ENCODE assay signal across 8 cellular contexts in genomic region chr12:47773858-47774580, GRCh38. TPM values are rescaled to one million over a fixed set of nuclear protein-coding genes. Genes with fewer than 3 reads are reported as not detected.
DNase-seq lines count a peak whose midpoint lies in the region; ATAC-seq, FAIRE-seq and TF ChIP-seq lines count a peak whose summit lies in the region.

No MANE protein-coding gene starts in this region.

- H3K9ac ChIP-seq in GM12878 (ENCODE audit: control insufficient read depth, insufficient read depth, low read length), result 0 out of 2 replicates have a peak overlapping the region, but pooled peaks have one; percentile 52

- BruUV-seq in GM12878 (replicated peaks; lab: Mats Ljungman, UMichigan), result no TSS peak

- peaks cover 40% of the 10 kb centered on the region for H3K4me1 Mint-ChIP-seq in activated T-cell treated with anti-CD3 and anti-CD28 coated beads, Interleukin-2, amount 50 U/mL, for 24 hours (ENCODE audit: low read depth)

- H3K4me1 ChIP-seq in GM12878 (ENCODE audit: control insufficient read depth, insufficient read depth, low read length) (peaks cover 17% of the 10 kb centered on the region; the same call in 1 of the 2 replicates), tibial artery (peaks cover 0 to 72% (median 59%) of the 10 kb centered on the region in 4 donors)

- peak overlapping the region; percentile 85 for H2AFZ ChIP-seq in GM12878 (ENCODE audit: control insufficient read depth, low read depth, low read length)

- H3K9me3 Mint-ChIP-seq in activated T-cell treated with anti-CD3 and anti-CD28 coated beads, Interleukin-2, amount 50 U/mL, for 24 hours, result no peaks in the 10 kb centered on the region

- no peak overlapping the region for H3K27ac ChIP-seq in GM12878 (ENCODE audit: control insufficient read depth, insufficient read depth)
- peak overlapping the region; percentile 80 to 87 for H3K27ac ChIP-seq in tibial artery

- no peak for FAIRE-seq in GM12878 (lab: Jason Lieb, UNC)

- no peak for DNase-seq in activated T-cell treated with anti-CD3 and anti-CD28 coated beads, Interleukin-2, amount 50 U/mL, for 24 hours
- DNase-seq in activated T-cell treated with anti-CD3 and anti-CD28 coated beads, Interleukin-2, amount 50 U/mL, for 48 hours, result no peak
- DNase-seq in GM12878 (ENCODE audit: low read depth, low spot score), result no peak
- no peak for DNase-seq in lower leg skin (ENCODE audit: low spot score in 2 of 2)
- DNase-seq in tibial artery, result no peak
- no peak for DNase-seq in GDM1 (lab: John Stamatoyannopoulos, UW)
- DNase-seq in stimulated activated CD4-positive, alpha-beta T cell treated with anti-CD3 and anti-CD28 coated beads, Interleukin-12 subunit alpha, Interleukin-12 subunit beta, amount 100 ng/mL, for 4 hours, result no peak
- DNase-seq in effector CD8-positive, alpha-beta T cell (lab: John Stamatoyannopoulos, UW), result no peak

- H3K27me3 ChIP-seq in GM12878 (replicated peaks in 1 of 2; ENCODE audit: control insufficient read depth in 2 of 2, insufficient read depth in 2 of 2, low read length in 1 of 2), result no peaks in the 10 kb centered on the region
- H3K27me3 ChIP-seq in tibial artery, result no peaks in the 10 kb centered on the region

- WGBS in GM12878 (ENCODE audit: insufficient coverage, insufficient replicate concordance, low lambda C conversion rate, missing lambda C conversion rate), result 68% methylated on average over 13 of the region's 14 CpGs
- 51 to 53% methylated on average over 13 to 14 of the region's 14 CpGs for WGBS in lower leg skin, 2 donors

- ATAC-seq in GM12878, result no peak; the same call in 2 of the 3 replicates

- H3K79me2 ChIP-seq in GM12878 (ENCODE audit: control insufficient read depth, insufficient read depth, low read length), result no peaks in the 10 kb centered on the region

- H3K36me3 Mint-ChIP-seq in activated T-cell treated with anti-CD3 and anti-CD28 coated beads, Interleukin-2, amount 50 U/mL, for 24 hours (ENCODE audit: low read depth), result peaks cover 2% of the 10 kb centered on the region

- H3K36me3 ChIP-seq in GM12878 (ENCODE audit: control insufficient read depth in 2 of 2, insufficient read depth in 2 of 2, low read length in 1 of 2), result no peaks in the 10 kb centered on the region
- H3K36me3 ChIP-seq in tibial artery, result no peaks in the 10 kb centered on the region

- POLR2A ChIA-PET in GM12878 (lab: Charles Lee), result interaction anchor here (0.9 kb wide), 1 partner anchor 33 kb away, joined by 3 read pairs; no protein-coding TSS in a partner anchor

- no peaks in the 10 kb centered on the region for H4K20me1 ChIP-seq in GM12878 (ENCODE audit: control insufficient read depth, insufficient read depth)

- H3K9me3 ChIP-seq in GM12878 (replicated peaks; ENCODE audit: control insufficient read depth, insufficient read depth, low read length) (no peaks in the 10 kb centered on the region), tibial artery (no peaks in the 10 kb centered on the region)

- TF ChIP-seq POLR2A in GM12878 (IDR thresholded peaks at IDR 0.05; ENCODE audit: low read depth, low read length) (no peak), lower leg skin (IDR thresholded peaks at IDR 0.05) (no peak)

- CTCF ChIA-PET in GM12878 (lab: Yijun Ruan, JAX), result interaction anchor here (0.6 to 19.3 kb wide), 8 partner anchors 9 to 63 kb away, joined by 3 to 814 read pairs (median 14); partner anchors contain the start of gene RAPGEF3

- intact Hi-C loops in GM12878 (cut with micrococcal nuclease; ENCODE audit: unreplicated experiment), result loop anchor here (10.0 kb wide), 1 partner anchor 739 kb away; no protein-coding TSS in a partner anchor
- intact Hi-C loops in lower leg skin (cut with DNase I; ENCODE audit: low total_unique reads), result no loop called here
- intact Hi-C loops in tibial artery (cut with DNase I; ENCODE audit: low total_unique reads), result loop anchor here (5.0 kb wide), 1 partner anchor 57 kb away; no protein-coding TSS in a partner anchor

- SMC1A ChIA-PET in GM12878 (lab: Charles Lee; ENCODE audit: uncharacterized antibody, unreplicated experiment), result interaction anchor here (1.0 to 11.3 kb wide), 2 partner anchors 15 to 32 kb away, joined by 3 to 139 read pairs; partner anchors contain the start of gene RAPGEF3

- peak overlapping the region; percentile 77 for H3K4me2 ChIP-seq in GM12878 (ENCODE audit: control insufficient read depth, insufficient read depth)

- in situ Hi-C loops in GM12878 (cut with MboI), result no loop called here

- H3K4me3 ChIP-seq in GM12878, result peak overlapping the region; percentile 80
- H3K4me3 ChIP-seq in lower leg skin (ENCODE audit: low read depth, poor library complexity, severe bottlenecking), result peak overlapping the region; percentile 71
- H3K4me3 ChIP-seq in tibial artery, result peak overlapping the region; percentile 74 to 96

- no peak for TF ChIP-seq CTCF in GM12878 (IDR thresholded peaks at IDR 0.05 in 2 of 3, conservative IDR thresholded peaks at IDR 0.05 in 1 of 3; ENCODE audit: control insufficient read depth in 2 of 3, extremely low read depth in 1 of 3, insufficient read depth in 1 of 3, low read depth in 3 of 3, low read length in 3 of 3)
- TF ChIP-seq CTCF in lower leg skin (IDR thresholded peaks at IDR 0.05), result no peak
- no peak for TF ChIP-seq CTCF in tibial artery (IDR thresholded peaks at IDR 0.05)

- RAD21 ChIA-PET in GM12878 (lab: Charles Lee; ENCODE audit: unreplicated experiment), result interaction anchor here (0.9 to 9.0 kb wide), 3 partner anchors 33 to 64 kb away, joined by 3 to 120 read pairs (median 5); no protein-coding TSS in a partner anchor

- H3K27me3 Mint-ChIP-seq in activated T-cell treated with anti-CD3 and anti-CD28 coated beads, Interleukin-2, amount 50 U/mL, for 24 hours, result no peaks in the 10 kb centered on the region

- H3K27ac Mint-ChIP-seq in activated T-cell treated with anti-CD3 and anti-CD28 coated beads, Interleukin-2, amount 50 U/mL, for 24 hours, result peak overlapping the region; percentile 86

- no peak for TF ChIP-seq RAD21 in GM12878 (IDR thresholded peaks at IDR 0.05; ENCODE audit: insufficient read depth, low read depth, low read length)

- peak overlapping the region; percentile 86 for H3K4me3 Mint-ChIP-seq in activated T-cell treated with anti-CD3 and anti-CD28 coated beads, Interleukin-2, amount 50 U/mL, for 24 hours

- no peak for TF ChIP-seq EP300 in GM12878 (IDR thresholded peaks at IDR 0.05; ENCODE audit: borderline replicate concordance in 1 of 2, control insufficient read depth in 1 of 2, low read depth in 2 of 2, low read length in 2 of 2)

RNA-seq across cellular contexts. Expression of gene SLC48A1, which starts 1.0 kb away (rescaled TPM):
- 2.5 and 3.7 TPM in 2 replicates for total RNA-seq in GM12878 (2013; cell fraction: nucleolus; rRNA removed)
- 1.7 and 2.4 TPM in 2 replicates for total RNA-seq in GM12878 (2014; rRNA removed)
- total RNA-seq in GM12878 (2014; rRNA removed; fragmentation: Illumina TruSeq; extraction: Trizol), result 1.1 and 1.2 TPM in 2 replicates
- total RNA-seq in GM12878 (2021), result 2.4 and 3.8 TPM in 2 replicates
- 0.84 TPM for polyA plus RNA-seq in GM12878 (2011; ENCODE audit: low read depth)
- 0.55 and 1.2 TPM in 2 replicates for polyA plus RNA-seq in GM12878 (2011; rRNA removed)
- 1.6 and 2.1 TPM in 2 replicates for polyA plus RNA-seq in GM12878 (2011; cell fraction: cytosol; rRNA removed)
- 2.4 and 2.7 TPM in 2 replicates for polyA plus RNA-seq in GM12878 (2011; cell fraction: nucleus; rRNA removed)
- 1.8 and 2.1 TPM in 2 replicates for polyA plus RNA-seq in GM12878 (2012)
- polyA plus RNA-seq in GM12878 (2014; fragmentation: Illumina TruSeq; extraction: Trizol), result 1.6 TPM in 2 replicates
- 1 to 10 TPM; 1.1 to 2.2 TPM for polyA plus RNA-seq in GM12878 (2014; fragmentation: Nextera tagmentation; extraction: Ambion mirVana)
- 1.1 and 1.9 TPM in 2 replicates for polyA plus RNA-seq in GM12878 (2014; rRNA removed)
- polyA plus RNA-seq in GM12878 (2016; fragmentation: Nextera tagmentation; extraction: Ambion mirVana), result 1 to 10 TPM; 4.0 to 4.9 TPM
- polyA minus RNA-seq in GM12878 (2011; rRNA and poly(A)+ RNA removed), result 1.2 and 1.8 TPM in 2 replicates
- polyA minus RNA-seq in GM12878 (2011; cell fraction: cytosol; rRNA and poly(A)+ RNA removed), result 0.67 and 0.94 TPM in 2 replicates
- polyA minus RNA-seq in GM12878 (2011; cell fraction: nucleus; rRNA and poly(A)+ RNA removed), result 0.38 and 1.9 TPM in 2 replicates
- 10 to 100 TPM; 28.2 to 51.7 (median 48.6) TPM for total RNA-seq in lower leg skin

RNA-seq across cellular contexts. Expression of gene RAPGEF3, which starts 15.3 kb away (rescaled TPM):
- 4.6 and 5.7 TPM in 2 replicates for total RNA-seq in GM12878 (2013; cell fraction: nucleolus; rRNA removed)
- total RNA-seq in GM12878 (2014; rRNA removed), result 0.27 and 0.28 TPM in 2 replicates
- total RNA-seq in GM12878 (2014; rRNA removed; fragmentation: Illumina TruSeq; extraction: Trizol), result 0.09 and 0.18 TPM in 2 replicates
- 0.64 and 0.88 TPM in 2 replicates for total RNA-seq in GM12878 (2021)
- polyA plus RNA-seq in GM12878 (2011; ENCODE audit: low read depth), result 0.38 TPM
- 0.30 and 0.68 TPM in 2 replicates for polyA plus RNA-seq in GM12878 (2011; rRNA removed)
- 0.63 and 0.94 TPM in 2 replicates for polyA plus RNA-seq in GM12878 (2011; cell fraction: cytosol; rRNA removed)
- 3.4 and 4.8 TPM in 2 replicates for polyA plus RNA-seq in GM12878 (2011; cell fraction: nucleus; rRNA removed)
- 0.81 and 0.97 TPM in 2 replicates for polyA plus RNA-seq in GM12878 (2012)
- polyA plus RNA-seq in GM12878 (2014; fragmentation: Illumina TruSeq; extraction: Trizol), result 0.17 and 0.34 TPM in 2 replicates
- under 1 TPM in 1 of 2 experiments, not detected in 1; 0.02 TPM for polyA plus RNA-seq in GM12878 (2014; fragmentation: Nextera tagmentation; extraction: Ambion mirVana)
- 0.63 and 0.92 TPM in 2 replicates for polyA plus RNA-seq in GM12878 (2014; rRNA removed)
- polyA plus RNA-seq in GM12878 (2016; fragmentation: Nextera tagmentation; extraction: Ambion mirVana), result under 1 TPM in 1 of 2 experiments, not detected in 1; 0.27 TPM
- 0.22 and 1.5 TPM in 2 replicates for polyA minus RNA-seq in GM12878 (2011; rRNA and poly(A)+ RNA removed)
- polyA minus RNA-seq in GM12878 (2011; cell fraction: cytosol; rRNA and poly(A)+ RNA removed), result 1.7 TPM in 1 of 2 replicates, not detected in the other
- polyA minus RNA-seq in GM12878 (2011; cell fraction: nucleus; rRNA and poly(A)+ RNA removed), result 1.3 and 3.1 TPM in 2 replicates
- total RNA-seq in lower leg skin, result 10 to 100 TPM; 13.4 to 27.8 (median 18.9) TPM

RNA-seq across cellular contexts. Expression of gene HDAC7, which starts 45.7 kb away (rescaled TPM):
- 25.7 and 29.4 TPM in 2 replicates for total RNA-seq in GM12878 (2013; cell fraction: nucleolus; rRNA removed)
- total RNA-seq in GM12878 (2014; rRNA removed) (5.0 and 6.9 TPM in 2 replicates), GM12878 (2014; rRNA removed; fragmentation: Illumina TruSeq; extraction: Trizol) (3.1 and 3.9 TPM in 2 replicates), GM12878 (2021) (12.6 and 18.3 TPM in 2 replicates), lower leg skin (100 to 1,000 TPM in 1 of 4 donors, 10 to 100 TPM in 3; 56.3 to 114 (median 63.5) TPM)
- 14.4 TPM for polyA plus RNA-seq in GM12878 (2011; ENCODE audit: low read depth)
- polyA plus RNA-seq in GM12878 (2011; rRNA removed) (5.1 and 5.6 TPM in 2 replicates), GM12878 (2014; fragmentation: Illumina TruSeq; extraction: Trizol) (2.5 and 6.3 TPM in 2 replicates), GM12878 (2014; fragmentation: Nextera tagmentation; extraction: Ambion mirVana) (1 to 10 TPM in 1 of 2 experiments, under 1 TPM in 1; 0.47 to 1.3 TPM), GM12878 (2014; rRNA removed) (10.1 and 11.4 TPM in 2 replicates), GM12878 (2016; fragmentation: Nextera tagmentation; extraction: Ambion mirVana) (1 to 10 TPM; 5.1 to 6.2 TPM)
- polyA plus RNA-seq in GM12878 (2011; cell fraction: cytosol; rRNA removed), result 5.8 and 7.1 TPM in 2 replicates
- polyA plus RNA-seq in GM12878 (2011; cell fraction: nucleus; rRNA removed), result 46.3 and 61.4 TPM in 2 replicates
- polyA plus RNA-seq in GM12878 (2012), result 31.4 and 31.5 TPM in 2 replicates
- polyA minus RNA-seq in GM12878 (2011; rRNA and poly(A)+ RNA removed), result 4.2 and 8.0 TPM in 2 replicates
- polyA minus RNA-seq in GM12878 (2011; cell fraction: cytosol; rRNA and poly(A)+ RNA removed), result 3.9 and 4.3 TPM in 2 replicates
- polyA minus RNA-seq in GM12878 (2011; cell fraction: nucleus; rRNA and poly(A)+ RNA removed), result 8.6 and 12.2 TPM in 2 replicates

RNA-seq across cellular contexts. Expression of gene ENDOU, which starts 48.7 kb away (rescaled TPM):
- not detected in 2 replicates for total RNA-seq in GM12878 (2013; cell fraction: nucleolus; rRNA removed)
- total RNA-seq in GM12878 (2014; rRNA removed), result 0.17 TPM in 1 of 2 replicates, not detected in the other
- total RNA-seq in GM12878 (2014; rRNA removed; fragmentation: Illumina TruSeq; extraction: Trizol), result 0.09 TPM in 1 of 2 replicates, not detected in the other
- total RNA-seq in GM12878 (2021), result 0.21 TPM in 1 of 2 replicates, not detected in the other
- polyA plus RNA-seq in GM12878 (2011; ENCODE audit: low read depth), result 0.13 TPM
- 0.03 TPM in 1 of 2 replicates, not detected in the other for polyA plus RNA-seq in GM12878 (2011; rRNA removed)
- not detected in 2 replicates for polyA plus RNA-seq in GM12878 (2011; cell fraction: cytosol; rRNA removed)
- polyA plus RNA-seq in GM12878 (2011; cell fraction: nucleus; rRNA removed), result 0.09 TPM in 1 of 2 replicates, not detected in the other
- 0.16 TPM in 1 of 2 replicates, not detected in the other for polyA plus RNA-seq in GM12878 (2012)
- polyA plus RNA-seq in GM12878 (2014; fragmentation: Illumina TruSeq; extraction: Trizol), result 0.10 and 0.19 TPM in 2 replicates
- polyA plus RNA-seq in GM12878 (2014; fragmentation: Nextera tagmentation; extraction: Ambion mirVana), result under 1 TPM in 1 of 2 experiments, not detected in 1; 0.15 TPM
- 0.08 and 0.11 TPM in 2 replicates for polyA plus RNA-seq in GM12878 (2014; rRNA removed)
- polyA plus RNA-seq in GM12878 (2016; fragmentation: Nextera tagmentation; extraction: Ambion mirVana), result not detected
- not detected in 2 replicates for polyA minus RNA-seq in GM12878 (2011; rRNA and poly(A)+ RNA removed)
- polyA minus RNA-seq in GM12878 (2011; cell fraction: cytosol; rRNA and poly(A)+ RNA removed), result not detected in 2 replicates
- polyA minus RNA-seq in GM12878 (2011; cell fraction: nucleus; rRNA and poly(A)+ RNA removed), result not detected in 2 replicates
- total RNA-seq in lower leg skin, result 10 to 100 TPM in 3 of 4 donors, 1 to 10 TPM in 1; 6.4 to 30.5 (median 17.8) TPM

Comparison
In these comparisons a context has a peak if more than half of its experiments do, and no peak if none do; other contexts are left out.
1. RNA of gene SLC48A1, which starts 1.0 kb away (total RNA-seq): 28.2 to 51.7 TPM in lower leg skin; 1.1 to 3.8 TPM in GM12878; every median in the first group is over 4 times any median in the second.
2. Peak in every context shown above with its lines, with median percentiles within 50 percentile points of each other: H3K4me3 ChIP-seq.